ENCODE assay signal across 8 cellular contexts in the genomic region with DNA sequence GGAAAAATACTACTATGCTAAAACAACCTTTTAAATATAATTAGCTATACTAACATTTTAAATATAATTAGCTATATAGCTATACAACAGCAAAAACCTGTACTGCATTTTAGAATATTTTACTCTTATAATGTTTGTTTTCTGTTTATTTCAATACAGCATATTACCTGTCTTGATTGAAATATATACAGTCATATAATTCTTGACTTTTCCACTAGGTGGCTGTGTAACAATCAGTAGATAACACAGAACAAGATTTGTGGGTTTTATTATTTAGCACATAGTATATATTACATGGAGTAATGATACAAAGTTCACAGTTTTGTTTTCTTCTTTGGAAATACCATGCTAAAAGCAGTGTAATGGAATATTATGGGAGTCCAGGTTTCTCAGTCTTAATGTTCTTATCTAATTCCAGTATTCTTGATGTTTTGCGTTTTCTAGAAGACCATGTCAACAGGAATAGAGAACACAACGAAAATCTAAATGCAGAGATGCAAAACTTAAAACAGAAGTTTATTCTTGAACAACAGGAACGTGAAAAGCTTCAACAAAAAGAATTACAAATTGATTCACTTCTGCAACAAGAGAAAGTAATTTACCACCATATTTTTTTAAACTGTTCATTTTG. TPM values are rescaled to one million over a fixed set of nuclear protein-coding genes. Genes with fewer than 3 reads are reported as not detected.
DNase-seq lines count a peak whose midpoint lies in the region; ATAC-seq lines count a peak whose summit lies in the region.

No MANE protein-coding gene starts in this region.

- no peaks in the 10 kb centered on the region for H3K27me3 Mint-ChIP-seq in activated CD8-positive, alpha-beta T cell treated with anti-CD3 and anti-CD28 coated beads, Interleukin-2, amount 10 ng/mL, durations not matched to agents 7 days and 5 days (ENCODE audit: low read depth)
- no peaks in the 10 kb centered on the region for H3K27me3 Mint-ChIP-seq in memory B cell
- no peaks in the 10 kb centered on the region for H3K27me3 Mint-ChIP-seq in activated CD8-positive, alpha-beta memory T cell treated with anti-CD3 and anti-CD28 coated beads, Interleukin-2, amount 10 ng/mL, durations not matched to agents 7 days and 5 days

- ATAC-seq in HG02623 (IDR thresholded peaks at IDR 0.05; ENCODE audit: unreplicated experiment) (peak; percentile 83), memory B cell (ENCODE audit: low read depth) (peak; percentile 60)
- ATAC-seq in activated CD8-positive, alpha-beta T cell treated with anti-CD3 and anti-CD28 coated beads, Interleukin-2, amount 10 ng/mL, durations not matched to agents 7 days and 5 days: peak; percentile 42
- ATAC-seq in activated CD8-positive, alpha-beta memory T cell treated with anti-CD3 and anti-CD28 coated beads, Interleukin-2, amount 10 ng/mL, durations not matched to agents 7 days and 5 days: no peak

- POLR2A ChIA-PET in activated CD8-positive, alpha-beta T cell treated with anti-CD3 and anti-CD28 coated beads, Interleukin-2, amount 10 ng/mL, durations not matched to agents 7 days and 5 days (lab: Charles Lee): interaction anchor here (1.1 to 4.5 kb wide), 2 partner anchors 13 to 15 kb away, joined by 4 to 30 read pairs; a partner anchor contains a TSS

- H3K4me1 Mint-ChIP-seq in activated CD8-positive, alpha-beta T cell treated with anti-CD3 and anti-CD28 coated beads, Interleukin-2, amount 10 ng/mL, durations not matched to agents 7 days and 5 days (ENCODE audit: low read depth): peaks cover 2% of the 10 kb centered on the region
- no peaks in the 10 kb centered on the region for H3K4me1 Mint-ChIP-seq in memory B cell
- H3K4me1 Mint-ChIP-seq in activated CD8-positive, alpha-beta memory T cell treated with anti-CD3 and anti-CD28 coated beads, Interleukin-2, amount 10 ng/mL, durations not matched to agents 7 days and 5 days: no peaks in the 10 kb centered on the region

- H3K36me3 Mint-ChIP-seq in activated CD8-positive, alpha-beta T cell treated with anti-CD3 and anti-CD28 coated beads, Interleukin-2, amount 10 ng/mL, durations not matched to agents 7 days and 5 days (ENCODE audit: low read depth): peaks cover 72% of the 10 kb centered on the region
- H3K36me3 Mint-ChIP-seq in memory B cell: peaks cover 2% of the 10 kb centered on the region
- H3K36me3 Mint-ChIP-seq in activated CD8-positive, alpha-beta memory T cell treated with anti-CD3 and anti-CD28 coated beads, Interleukin-2, amount 10 ng/mL, durations not matched to agents 7 days and 5 days: peaks cover 67% of the 10 kb centered on the region

- DNase-seq in GM03348 (ENCODE audit: low spot score) (peak; percentile 30), memory B cell (ENCODE audit: low spot score in 2 of 2) (no peak)
- DNase-seq in activated CD8-positive, alpha-beta T cell treated with anti-CD3 and anti-CD28 coated beads, Interleukin-2, amount 10 ng/mL, durations not matched to agents 7 days and 5 days: no peak
- no peak for DNase-seq in activated CD8-positive, alpha-beta memory T cell treated with anti-CD3 and anti-CD28 coated beads, Interleukin-2, amount 10 ng/mL, durations not matched to agents 7 days and 5 days
- DNase-seq in stimulated activated CD4-positive, alpha-beta T cell treated with anti-CD3 and anti-CD28 coated beads, Interleukin-4, amount 100 ng/mL, for 1 hour: no peak
- DNase-seq in activated naive CD4-positive, alpha-beta T cell treated with anti-CD3 and anti-CD28 coated beads, Interleukin-2, amount 50 U/mL, for 16 hours: no peak
- DNase-seq in stimulated activated CD4-positive, alpha-beta T cell treated with anti-CD3 and anti-CD28 coated beads, Interleukin-15, amount 100 ng/mL, for 24 hours: no peak

- H3K27ac Mint-ChIP-seq in activated CD8-positive, alpha-beta T cell treated with anti-CD3 and anti-CD28 coated beads, Interleukin-2, amount 10 ng/mL, durations not matched to agents 7 days and 5 days: no peak overlapping the region
- H3K27ac Mint-ChIP-seq in memory B cell: no peak overlapping the region
- no peak overlapping the region for H3K27ac Mint-ChIP-seq in activated CD8-positive, alpha-beta memory T cell treated with anti-CD3 and anti-CD28 coated beads, Interleukin-2, amount 10 ng/mL, durations not matched to agents 7 days and 5 days

- CTCF ChIA-PET in activated CD8-positive, alpha-beta T cell treated with anti-CD3 and anti-CD28 coated beads, Interleukin-2, amount 10 ng/mL, durations not matched to agents 7 days and 5 days (lab: Charles Lee): interaction anchor here (0.6 to 3.0 kb wide), 11 partner anchors 9 to 126 kb away, joined by 3 to 16 read pairs (median 3); a partner anchor contains a TSS
- CTCF ChIA-PET in activated CD8-positive, alpha-beta memory T cell treated with anti-CD3 and anti-CD28 coated beads, Interleukin-2, amount 10 ng/mL, durations not matched to agents 7 days and 5 days (lab: Charles Lee): interaction anchor here (0.7 to 2.2 kb wide), 4 partner anchors 8 to 32 kb away, joined by 3 to 9 read pairs (median 4); a partner anchor contains a TSS

- no peak overlapping the region for H3K4me3 Mint-ChIP-seq in activated CD8-positive, alpha-beta T cell treated with anti-CD3 and anti-CD28 coated beads, Interleukin-2, amount 10 ng/mL, durations not matched to agents 7 days and 5 days
- no peak overlapping the region for H3K4me3 Mint-ChIP-seq in memory B cell
- no peak overlapping the region for H3K4me3 Mint-ChIP-seq in activated CD8-positive, alpha-beta memory T cell treated with anti-CD3 and anti-CD28 coated beads, Interleukin-2, amount 10 ng/mL, durations not matched to agents 7 days and 5 days

- no peaks in the 10 kb centered on the region for H3K9me3 Mint-ChIP-seq in activated CD8-positive, alpha-beta T cell treated with anti-CD3 and anti-CD28 coated beads, Interleukin-2, amount 10 ng/mL, durations not matched to agents 7 days and 5 days (ENCODE audit: insufficient read depth)
- no peaks in the 10 kb centered on the region for H3K9me3 Mint-ChIP-seq in memory B cell
- H3K9me3 Mint-ChIP-seq in activated CD8-positive, alpha-beta memory T cell treated with anti-CD3 and anti-CD28 coated beads, Interleukin-2, amount 10 ng/mL, durations not matched to agents 7 days and 5 days (ENCODE audit: low read depth): no peaks in the 10 kb centered on the region

RNA-seq across cellular contexts. Expression of a gene that starts 13.3 kb away (rescaled TPM):
- 10 to 100 TPM; 85.8 to 87.7 TPM for total RNA-seq in activated CD8-positive, alpha-beta T cell treated with anti-CD3 and anti-CD28 coated beads, Interleukin-2, amount 10 ng/mL, durations not matched to agents 7 days and 5 days
- 10 to 100 TPM; 82.2 to 87.7 TPM for total RNA-seq in activated CD8-positive, alpha-beta memory T cell treated with anti-CD3 and anti-CD28 coated beads, Interleukin-2, amount 10 ng/mL, durations not matched to agents 7 days and 5 days

RNA-seq across cellular contexts. Expression of a gene that starts 13.8 kb away (rescaled TPM):
- 10 to 100 TPM; 37.3 to 43.4 TPM for total RNA-seq in activated CD8-positive, alpha-beta T cell treated with anti-CD3 and anti-CD28 coated beads, Interleukin-2, amount 10 ng/mL, durations not matched to agents 7 days and 5 days
- total RNA-seq in activated CD8-positive, alpha-beta memory T cell treated with anti-CD3 and anti-CD28 coated beads, Interleukin-2, amount 10 ng/mL, durations not matched to agents 7 days and 5 days: 10 to 100 TPM; 42.7 to 43.9 TPM

RNA-seq across cellular contexts. Expression of a gene that starts 31.7 kb away (rescaled TPM):
- 10 to 100 TPM; 69.4 to 74.1 TPM for total RNA-seq in activated CD8-positive, alpha-beta T cell treated with anti-CD3 and anti-CD28 coated beads, Interleukin-2, amount 10 ng/mL, durations not matched to agents 7 days and 5 days
- total RNA-seq in activated CD8-positive, alpha-beta memory T cell treated with anti-CD3 and anti-CD28 coated beads, Interleukin-2, amount 10 ng/mL, durations not matched to agents 7 days and 5 days: 100 to 1,000 TPM in 1 of 2 experiments, 10 to 100 TPM in 1; 74.1 to 104 TPM

RNA-seq across cellular contexts. Expression of a gene that starts 36.3 kb away (rescaled TPM):
- 100 to 1,000 TPM; 129 to 143 TPM for total RNA-seq in activated CD8-positive, alpha-beta T cell treated with anti-CD3 and anti-CD28 coated beads, Interleukin-2, amount 10 ng/mL, durations not matched to agents 7 days and 5 days
- 100 to 1,000 TPM; 122 to 144 TPM for total RNA-seq in activated CD8-positive, alpha-beta memory T cell treated with anti-CD3 and anti-CD28 coated beads, Interleukin-2, amount 10 ng/mL, durations not matched to agents 7 days and 5 days
